31 cellular contexts compared by ENCODE assay signal in the genomic region with DNA sequence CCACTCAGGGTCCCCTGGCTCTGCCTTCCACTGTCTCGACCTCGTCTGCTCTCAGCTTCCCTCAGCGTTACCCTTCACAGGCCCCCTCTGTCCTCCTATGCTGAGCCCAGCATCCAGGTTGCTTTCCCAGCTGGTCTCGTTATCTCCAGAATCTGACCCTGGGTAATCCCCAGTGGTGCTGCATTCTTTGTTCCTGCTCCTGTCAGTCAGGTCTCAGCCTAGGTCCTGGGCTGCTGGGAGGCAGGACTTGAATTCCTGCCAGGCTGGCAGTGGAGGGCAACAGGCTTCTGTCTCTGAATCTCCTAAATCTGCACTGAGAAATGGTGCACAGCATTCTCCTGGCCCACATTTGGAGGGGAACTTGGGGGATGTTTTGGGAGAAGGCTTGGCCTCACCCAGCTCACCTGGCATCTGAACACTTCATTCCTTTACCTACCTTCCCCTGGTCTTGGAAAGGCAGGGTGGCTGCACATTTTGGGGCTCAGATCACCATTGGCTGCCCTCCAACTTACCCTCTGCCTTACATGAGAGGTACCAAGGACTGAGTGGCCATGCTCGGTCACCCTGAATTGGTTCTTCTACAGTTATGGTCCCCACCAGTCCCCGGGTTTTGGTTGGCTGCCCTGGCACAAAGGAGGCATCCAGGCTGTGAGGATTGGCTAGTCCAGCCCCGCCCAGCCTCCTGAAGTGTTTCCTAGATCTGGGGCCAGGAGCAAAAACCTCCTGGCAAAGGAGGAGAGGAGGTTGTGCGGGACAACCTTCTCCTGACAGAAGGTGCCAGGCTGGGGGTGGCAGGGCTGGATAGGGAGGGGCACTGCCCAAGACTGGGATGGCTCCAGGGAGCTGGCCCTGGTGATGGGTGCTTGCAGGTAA. TPM values are rescaled to one million over a fixed set of nuclear protein-coding genes. Genes with fewer than 3 reads are reported as not detected.
DNase-seq lines count a peak whose midpoint lies in the region; ATAC-seq and TF ChIP-seq lines count a peak whose summit lies in the region.
"Had no signal": no experiment of that assay in that cellular context is flagged by ENCODE, and none has a peak within 500 bp of the region (broad histone marks: within the 10 kb centered on the region; RNA-seq: fewer than 3 reads in every experiment).

A gene with protein sequence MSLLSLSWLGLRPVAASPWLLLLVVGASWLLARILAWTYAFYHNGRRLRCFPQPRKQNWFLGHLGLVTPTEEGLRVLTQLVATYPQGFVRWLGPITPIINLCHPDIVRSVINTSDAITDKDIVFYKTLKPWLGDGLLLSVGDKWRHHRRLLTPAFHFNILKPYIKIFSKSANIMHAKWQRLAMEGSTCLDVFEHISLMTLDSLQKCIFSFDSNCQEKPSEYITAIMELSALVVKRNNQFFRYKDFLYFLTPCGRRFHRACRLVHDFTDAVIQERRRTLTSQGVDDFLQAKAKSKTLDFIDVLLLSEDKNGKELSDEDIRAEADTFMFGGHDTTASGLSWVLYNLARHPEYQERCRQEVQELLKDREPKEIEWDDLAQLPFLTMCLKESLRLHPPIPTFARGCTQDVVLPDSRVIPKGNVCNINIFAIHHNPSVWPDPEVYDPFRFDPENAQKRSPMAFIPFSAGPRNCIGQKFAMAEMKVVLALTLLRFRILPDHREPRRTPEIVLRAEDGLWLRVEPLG (plus strand): TSS at position 712 of the 873 bp plus-strand sequence. CDS start 399 bp downstream, outside the sequence.

- RAD21 ChIA-PET in HCT116 (lab: Charles Lee; ENCODE audit: low non-redundant PET in 1 of 2, low total read pairs in 2 of 2, uncharacterized antibody in 2 of 2, unreplicated experiment in 2 of 2), result no interaction called here

- no TSS peak for BruUV-seq in HCT116 (replicated peaks; lab: Mats Ljungman, UMichigan)

- H3K9me2 ChIP-seq in HCT116 (ENCODE audit: insufficient read depth), result no peaks in the 10 kb centered on the region

- H3K4me1 ChIP-seq in HCT116 (ENCODE audit: control insufficient read depth in 1 of 2, insufficient read depth in 2 of 2, low read length in 2 of 2) (no peaks in the 10 kb centered on the region), parathyroid adenoma (peaks cover 7% of the 10 kb centered on the region)
- H3K4me1 ChIP-seq: breast epithelium, tibial artery had no signal

- TF ChIP-seq CTCF in C4-2B (conservative IDR thresholded peaks at IDR 0.05) (no peak), HCT116 (IDR thresholded peaks at IDR 0.05 in 2 of 3, conservative IDR thresholded peaks at IDR 0.05 in 1 of 3; ENCODE audit: borderline replicate concordance in 1 of 3, insufficient read depth in 1 of 3, low read depth in 2 of 3, low read length in 2 of 3) (no peak), parathyroid adenoma (IDR thresholded peaks at IDR 0.05) (no peak)

- H3K27ac Mint-ChIP-seq in activated T-helper 17 cell treated with anti-CD3 and anti-CD28 coated beads, Interleukin-2, amount 50 U/mL, for 72 hours, result peak within 1 kb of the TSS; percentile 62
- H3K27ac Mint-ChIP-seq: activated naive CD4-positive, alpha-beta T cell treated with anti-CD3 and anti-CD28 coated beads, Interleukin-2, amount 10 ng/mL, durations not matched to agents 7 days and 5 days; nephron; T-cell; WTC11 had no signal

- CTCF ChIA-PET in HCT116 (lab: Charles Lee), result no interaction called here

- no peak within 1 kb of the TSS for H3K9ac ChIP-seq in HCT116 (ENCODE audit: low read length)
- no peak within 1 kb of the TSS for H3K9ac ChIP-seq in parathyroid adenoma
- H3K9ac ChIP-seq: BLaER1 treated with 17β-estradiol and CSF1 and Interleukin-3, amounts not matched to agents 10 nM and 100 nM had no signal

- no peak for DNase-seq in HCT116 (ENCODE audit: low read depth, low spot score)
- no peak for DNase-seq in stimulated activated CD4-positive, alpha-beta T cell treated with anti-CD3 and anti-CD28 coated beads, Interleukin-15, amount 100 ng/mL, for 24 hours
- no peak for DNase-seq in left lobe of liver (ENCODE audit: low spot score)
- DNase-seq: activated naive CD4-positive, alpha-beta T cell treated with anti-CD3 and anti-CD28 coated beads, Interleukin-2, amount 10 ng/mL, durations not matched to agents 7 days and 5 days; COR-L47; GDM1; HCEC 1CT; hippocampal formation; mammary epithelial cell; NCI-H1048; NCI-H1694; NCI-H82; stimulated activated naive CD4-positive, alpha-beta T cell treated with Interleukin-2 at 50 U/mL for 16 hours; T-cell; tibial artery had no signal

- no peak for TF ChIP-seq POLR2A in HCT116 (IDR thresholded peaks at IDR 0.05; ENCODE audit: borderline replicate concordance, extremely low read depth, insufficient read depth, insufficient read length)

- H3K9me3 Mint-ChIP-seq in activated T-helper 17 cell treated with anti-CD3 and anti-CD28 coated beads, Interleukin-2, amount 50 U/mL, for 72 hours, result peaks cover 4% of the 10 kb centered on the region
- H3K9me3 Mint-ChIP-seq: activated naive CD4-positive, alpha-beta T cell treated with anti-CD3 and anti-CD28 coated beads, Interleukin-2, amount 10 ng/mL, durations not matched to agents 7 days and 5 days; T-cell had no signal

- peaks cover 6% of the 10 kb centered on the region for H3K4me1 Mint-ChIP-seq in activated T-helper 17 cell treated with anti-CD3 and anti-CD28 coated beads, Interleukin-2, amount 50 U/mL, for 72 hours
- H3K4me1 Mint-ChIP-seq: activated naive CD4-positive, alpha-beta T cell treated with anti-CD3 and anti-CD28 coated beads, Interleukin-2, amount 10 ng/mL, durations not matched to agents 7 days and 5 days; nephron; T-cell; WTC11 had no signal

- no peak within 1 kb of the TSS for H2AFZ ChIP-seq in HCT116 (ENCODE audit: low read depth, low read length, poor library complexity, severe bottlenecking)
- H2AFZ ChIP-seq in parathyroid adenoma, result peak within 1 kb of the TSS; percentile 57

- POLR2A ChIA-PET in HCT116 (lab: Charles Lee), result no interaction called here

- no peaks in the 10 kb centered on the region for H3K36me3 Mint-ChIP-seq in activated T-helper 17 cell treated with anti-CD3 and anti-CD28 coated beads, Interleukin-2, amount 50 U/mL, for 72 hours (ENCODE audit: low read depth)
- H3K36me3 Mint-ChIP-seq: activated naive CD4-positive, alpha-beta T cell treated with anti-CD3 and anti-CD28 coated beads, Interleukin-2, amount 10 ng/mL, durations not matched to agents 7 days and 5 days; T-cell had no signal

- H3K36me3 ChIP-seq in HCT116 (ENCODE audit: control insufficient read depth in 1 of 2, insufficient read depth in 2 of 2, low read length in 2 of 2), result no peaks in the 10 kb centered on the region
- no peaks in the 10 kb centered on the region for H3K36me3 ChIP-seq in parathyroid adenoma (ENCODE audit: control insufficient read depth, insufficient read depth, low read length)
- H3K36me3 ChIP-seq: BLaER1 treated with 17β-estradiol and CSF1 and Interleukin-3, amounts not matched to agents 10 nM and 100 nM; breast epithelium; tibial artery had no signal

- H3K79me2 ChIP-seq in HCT116 (ENCODE audit: insufficient read depth, low read length), result no peaks in the 10 kb centered on the region
- no peaks in the 10 kb centered on the region for H3K79me2 ChIP-seq in parathyroid adenoma

- no peak within 1 kb of the TSS for H3K4me3 ChIP-seq in HCT116 (replicated peaks in 1 of 2; ENCODE audit: low read depth in 1 of 2, low read length in 2 of 2)
- no peak within 1 kb of the TSS for H3K4me3 ChIP-seq in parathyroid adenoma (ENCODE audit: low read depth, low read length)
- H3K4me3 ChIP-seq: BLaER1 treated with 17β-estradiol and CSF1 and Interleukin-3, amounts not matched to agents 10 nM and 100 nM; breast epithelium; tibial artery had no signal

- H3K27ac ChIP-seq in C4-2B, result peak within 1 kb of the TSS; percentile 39
- no peak within 1 kb of the TSS for H3K27ac ChIP-seq in HCT116 (ENCODE audit: low read depth, low read length)
- H3K27ac ChIP-seq in parathyroid adenoma, result peak within 1 kb of the TSS; percentile 25
- H3K27ac ChIP-seq: BLaER1 treated with 17β-estradiol and CSF1 and Interleukin-3, amounts not matched to agents 10 nM and 100 nM; breast epithelium; tibial artery had no signal

- peak; percentile 53 for ATAC-seq in HCT116
- ATAC-seq in activated T-helper 17 cell treated with anti-CD3 and anti-CD28 coated beads, Interleukin-2, amount 50 U/mL, for 72 hours (replicated peaks), result no peak
- ATAC-seq in GM19397 (IDR thresholded peaks at IDR 0.05; ENCODE audit: unreplicated experiment), result no peak
- no peak for ATAC-seq in left lobe of liver
- ATAC-seq: T-cell, WTC11 had no signal

- no peaks in the 10 kb centered on the region for H4K20me1 ChIP-seq in HCT116 (ENCODE audit: insufficient read depth)
- H4K20me1 ChIP-seq: BLaER1 treated with 17β-estradiol and CSF1 and Interleukin-3, amounts not matched to agents 10 nM and 100 nM had no signal

- H3K27me3 Mint-ChIP-seq in activated T-helper 17 cell treated with anti-CD3 and anti-CD28 coated beads, Interleukin-2, amount 50 U/mL, for 72 hours, result peaks cover 18% of the 10 kb centered on the region

- no peak within 1 kb of the TSS for H3K4me3 Mint-ChIP-seq in activated T-helper 17 cell treated with anti-CD3 and anti-CD28 coated beads, Interleukin-2, amount 50 U/mL, for 72 hours
- H3K4me3 Mint-ChIP-seq: activated naive CD4-positive, alpha-beta T cell treated with anti-CD3 and anti-CD28 coated beads, Interleukin-2, amount 10 ng/mL, durations not matched to agents 7 days and 5 days; nephron; T-cell; WTC11 had no signal

- H3K9me3 ChIP-seq in HCT116 (ENCODE audit: control insufficient read depth in 1 of 2, insufficient read depth in 1 of 2, low read depth in 1 of 2, low read length in 2 of 2) (no peaks in the 10 kb centered on the region), parathyroid adenoma (ENCODE audit: control insufficient read depth, low read length) (no peaks in the 10 kb centered on the region)
- H3K9me3 ChIP-seq: BLaER1 treated with 17β-estradiol and CSF1 and Interleukin-3, amounts not matched to agents 10 nM and 100 nM; breast epithelium; tibial artery had no signal

- H3K4me2 ChIP-seq in HCT116 (ENCODE audit: low read length) (no peak within 1 kb of the TSS), parathyroid adenoma (ENCODE audit: low read length) (no peak within 1 kb of the TSS)

- TF ChIP-seq RAD21 in HCT116 (IDR thresholded peaks at IDR 0.05; ENCODE audit: low read depth), result no peak

- intact Hi-C loops in HCT116 (cut with micrococcal nuclease), result no loop called here

- H3K27me3 ChIP-seq in HCT116 (ENCODE audit: insufficient read depth, low read length) (peaks cover 6% of the 10 kb centered on the region), parathyroid adenoma (ENCODE audit: control insufficient read depth, insufficient read depth, low read length) (peaks cover 6% of the 10 kb centered on the region)
- H3K27me3 ChIP-seq: BLaER1 treated with 17β-estradiol and CSF1 and Interleukin-3, amounts not matched to agents 10 nM and 100 nM had no signal

TF ChIP-seq in HCT116, 20 proteins besides CTCF, POLR2A, EP300 and RAD21 (continues in another document):
- TF ChIP-seq SRF (IDR thresholded peaks at IDR 0.05; ENCODE audit: low read depth) (no peak), ELF1 (IDR thresholded peaks at IDR 0.05; ENCODE audit: borderline replicate concordance, low read depth) (no peak), SIN3A (IDR thresholded peaks at IDR 0.05; ENCODE audit: low read depth) (no peak), ZNF274 (IDR thresholded peaks at IDR 0.05; ENCODE audit: low read depth, low read length) (no peak), CEBPB (IDR thresholded peaks at IDR 0.05; ENCODE audit: low read depth) (no peak)

RNA-seq across cellular contexts. Expression of the gene that starts here (rescaled TPM):
- total RNA-seq in HCT116 (2021; ENCODE audit: unreplicated experiment) (not detected), left lobe of liver (not detected)
- polyA plus RNA-seq in HCT116 (2012), result 0.04 and 0.29 TPM in 2 replicates
- total RNA-seq in activated T-helper 17 cell treated with anti-CD3 and anti-CD28 coated beads, Interleukin-2, amount 50 U/mL, for 72 hours, result not detected
- total RNA-seq: endothelial cell of umbilical vein, LHCN-M2, mammary epithelial cell, NCI-H460, omental fat pad, renal cortical epithelial cell, RPMI7951, SK-MEL-5, skeletal muscle tissue, T-cell, WTC11 had no signal
- polyA plus RNA-seq: endothelial cell of umbilical vein, mammary epithelial cell had no signal

Comparison
In these comparisons a context has a peak if more than half of its experiments do, and no peak if none do; other contexts are left out.
1. Peak in ATAC-seq in HCT116; RNA of the gene not detected or under 1 TPM.